In genomic region chr14:24188251-24189058, GRCh38 we compare ENCODE assay signal across 8 cellular contexts. TPM values are rescaled to one million over a fixed set of nuclear protein-coding genes. Genes with fewer than 3 reads are reported as not detected.
DNase-seq lines count a peak whose midpoint lies in the region; ATAC-seq and TF ChIP-seq lines count a peak whose summit lies in the region.

Gene IPO4 (minus strand): TSS chr14:24188816. CDS start chr14:24188787, 29 bp downstream.

- peak; percentile 98 for DNase-seq in GM10266 (ENCODE audit: extremely low spot score)
- DNase-seq in NCI-H1105 (lab: John Stamatoyannopoulos, UW) = peak; percentile 96
- DNase-seq in SKM-1 (lab: John Stamatoyannopoulos, UW; ENCODE audit: unreplicated experiment) = peak; percentile 67
- peak; percentile 89 to 94 for DNase-seq in activated naive CD4-positive, alpha-beta T cell treated with anti-CD3 and anti-CD28 coated beads, Interleukin-2, amount 50 U/mL, for 72 hours (ENCODE audit: low spot score in 2 of 2)
- DNase-seq in glomerular visceral epithelial cell (ENCODE audit: extremely low spot score) = peak; percentile 98
- DNase-seq in omental fat pad (ENCODE audit: low spot score) = peak; percentile 80

- H3K36me3 Mint-ChIP-seq in activated naive CD4-positive, alpha-beta T cell treated with anti-CD3 and anti-CD28 coated beads, Interleukin-2, amount 50 U/mL, for 72 hours = peaks cover 14 to 15% of the 10 kb centered on the region in 2 donors

- peak; percentile 81 for ATAC-seq in HG02623 (IDR thresholded peaks at IDR 0.05; ENCODE audit: unreplicated experiment)
- ATAC-seq in activated naive CD4-positive, alpha-beta T cell treated with anti-CD3 and anti-CD28 coated beads, Interleukin-2, amount 50 U/mL, for 72 hours = peak; percentile 94
- peak; percentile 90 for ATAC-seq in omental fat pad (ENCODE audit: low FRiP score)

- TF ChIP-seq CTCF in GM10266 (IDR thresholded peaks at IDR 0.05; ENCODE audit: control insufficient read depth, insufficient read depth, low read depth, missing control alignments) = no peak
- no peak for TF ChIP-seq CTCF in omental fat pad (IDR thresholded peaks at IDR 0.05)

- H3K27ac ChIP-seq in temporal lobe (ENCODE audit: low read depth, low read length) = no peak within 1 kb of the TSS

- peak within 1 kb of the TSS; percentile 73 to 88 for H3K27ac Mint-ChIP-seq in activated naive CD4-positive, alpha-beta T cell treated with anti-CD3 and anti-CD28 coated beads, Interleukin-2, amount 50 U/mL, for 72 hours

- no peaks in the 10 kb centered on the region for H3K9me3 Mint-ChIP-seq in activated naive CD4-positive, alpha-beta T cell treated with anti-CD3 and anti-CD28 coated beads, Interleukin-2, amount 50 U/mL, for 72 hours

RNA-seq across cellular contexts. Expression of gene IPO4, which starts in this region (rescaled TPM):
- 10 to 100 TPM; 37.5 to 67.6 TPM for total RNA-seq in activated naive CD4-positive, alpha-beta T cell treated with anti-CD3 and anti-CD28 coated beads, Interleukin-2, amount 50 U/mL, for 72 hours
- total RNA-seq in omental fat pad = 100 to 1,000 TPM in 1 of 4 donors, 10 to 100 TPM in 3; 24.1 to 108 (median 34.4) TPM
- 11.3 TPM for total RNA-seq in temporal lobe
